In the genomic region with DNA sequence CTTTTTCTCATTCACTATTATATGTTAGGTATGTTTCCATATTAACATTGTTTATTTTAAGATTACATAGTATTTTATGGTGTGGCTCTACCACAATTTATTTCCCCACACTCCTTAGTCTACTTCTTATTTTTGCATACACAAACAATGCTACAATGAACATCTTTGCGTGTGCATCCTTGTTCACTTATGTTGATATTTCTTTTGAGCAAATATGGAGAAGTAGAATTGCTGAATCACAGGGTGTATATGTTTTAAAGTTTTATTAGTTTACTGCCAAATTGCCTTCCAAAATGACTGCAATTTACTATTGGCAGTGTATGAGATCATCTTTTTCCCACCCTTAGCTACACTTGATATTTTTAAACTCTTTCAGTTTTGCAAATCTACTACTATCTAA, we compare ENCODE assay signal across 15 cellular contexts. TPM values are rescaled to one million over a fixed set of nuclear protein-coding genes. Genes with fewer than 3 reads are reported as not detected.
DNase-seq lines count a peak whose midpoint lies in the region; ATAC-seq, FAIRE-seq and TF ChIP-seq lines count a peak whose summit lies in the region.
"Had no signal": no experiment of that assay in that cellular context is flagged by ENCODE, and none has a peak within 500 bp of the region (broad histone marks: within the 10 kb centered on the region; RNA-seq: fewer than 3 reads in every experiment).

No MANE protein-coding gene starts in this region.

- H3K27ac ChIP-seq in C4-2B (peak overlapping the region; percentile 74; the same call in 1 of the 2 replicates), neutrophil (peak overlapping the region; percentile 12)

- TF ChIP-seq CTCF in C4-2B (conservative IDR thresholded peaks at IDR 0.05) (no peak), neutrophil (IDR thresholded peaks at IDR 0.05) (no peak)

- peak; percentile 95 for FAIRE-seq in colon (lab: Jason Lieb, UNC)
- FAIRE-seq: G401.6, GM12891 had no signal

- no peaks in the 10 kb centered on the region for H3K9me3 ChIP-seq in neutrophil

- no peak overlapping the region for H3K4me3 ChIP-seq in neutrophil (ENCODE audit: low read depth in 1 of 2, low read length in 1 of 2)

- peak; percentile 29 to 45 for DNase-seq in NCI-H526 (lab: John Stamatoyannopoulos, UW)
- DNase-seq in Right ventricle myocardium superior: no peak
- DNase-seq in ACHN: no peak
- DNase-seq: C1 segment of cervical spinal cord; CD4-positive, alpha-beta memory T cell; DMS79; EL; GOT3; H9 had no signal

- intact Hi-C loops in Right ventricle myocardium superior (cut with DNase I): no loop called here

- ATAC-seq in Right ventricle myocardium superior (ENCODE audit: poor library complexity) (no peak), GM21825 (IDR thresholded peaks at IDR 0.05; ENCODE audit: unreplicated experiment) (no peak)

- no peaks in the 10 kb centered on the region for H3K36me3 ChIP-seq in neutrophil

- in situ Hi-C loops in ACHN (cut with HindIII; ENCODE audit: low pct_ligation_motif_present, low pct_unique_long_range_greater_than_20kb, low sequenced_read_pairs): no loop called here

- peaks cover 4% of the 10 kb centered on the region in 2 experiments for H3K4me1 ChIP-seq in neutrophil (ENCODE audit: control insufficient read depth in 1 of 2, insufficient read depth in 1 of 2, low read depth in 1 of 2, low read length in 1 of 2)

- H3K27me3 ChIP-seq in neutrophil: peaks cover 4% of the 10 kb centered on the region

RNA-seq across cellular contexts. Expression of gene FAR1, which starts 38.7 kb away (rescaled TPM):
- 35.3 TPM for total RNA-seq in Right ventricle myocardium superior

Comparison
In these comparisons a context has a peak if more than half of its experiments do, and no peak if none do; other contexts are left out.
1. DNase-seq: peak in NCI-H526 (2 of 2); none in Right ventricle myocardium superior (single experiment) and ACHN (single experiment).